Comparison of ENCODE assay signal across 10 cellular contexts in the genomic region with DNA sequence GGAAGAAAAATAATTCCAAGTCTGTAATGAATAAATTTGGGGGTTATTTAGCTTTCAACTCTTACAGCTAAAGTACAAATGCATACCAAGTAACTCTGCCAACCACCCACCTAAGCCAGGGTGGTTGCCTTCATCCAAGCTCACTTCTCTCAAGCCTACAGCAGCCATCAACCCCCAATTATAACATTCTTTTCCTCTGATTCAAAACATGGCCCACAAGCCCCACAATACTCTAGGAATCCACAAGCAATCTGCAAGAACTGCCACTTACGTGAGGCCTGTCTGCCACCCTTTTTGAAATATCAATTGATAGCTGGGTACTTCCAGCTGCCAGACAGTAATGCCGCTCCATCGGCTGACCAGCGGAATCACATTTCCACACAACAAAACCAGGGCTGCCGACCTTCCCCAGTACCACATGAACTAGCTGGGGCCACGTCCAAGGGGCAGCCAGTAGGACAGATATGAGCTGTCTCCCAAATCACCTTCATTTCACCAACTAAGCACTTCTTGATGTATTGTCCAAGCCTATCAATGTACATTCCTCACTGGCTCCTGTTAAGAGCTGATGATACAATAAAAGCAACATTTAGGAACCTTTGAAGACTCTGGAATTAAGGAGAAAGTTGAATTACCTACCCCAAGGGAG. TPM values are rescaled to one million over a fixed set of nuclear protein-coding genes. Genes with fewer than 3 reads are reported as not detected.
DNase-seq lines count a peak whose midpoint lies in the region; ATAC-seq and TF ChIP-seq lines count a peak whose summit lies in the region.
"Had no signal": no experiment of that assay in that cellular context is flagged by ENCODE, and none has a peak within 500 bp of the region (broad histone marks: within the 10 kb centered on the region; RNA-seq: fewer than 3 reads in every experiment).

No MANE protein-coding gene starts in this region.

- H3K36me3 Mint-ChIP-seq in stimulated activated naive CD8-positive, alpha-beta T cell treated with anti-CD3 and anti-CD28 coated beads, Interleukin-15, Interleukin-2, amounts not matched to agents 100 ng/mL and 50 ng/mL, for 24 hours (ENCODE audit: low read depth): peaks cover 32% of the 10 kb centered on the region

- H4K20me1 ChIP-seq in hepatocyte (ENCODE audit: insufficient read depth, poor library complexity, severe bottlenecking): peaks cover 39% of the 10 kb centered on the region

- no peaks in the 10 kb centered on the region for H3K9me3 ChIP-seq in hepatocyte (ENCODE audit: low read depth)

- peaks cover 50% of the 10 kb centered on the region for H3K4me1 ChIP-seq in hepatocyte (ENCODE audit: insufficient read depth)

- ATAC-seq in stimulated activated naive CD8-positive, alpha-beta T cell treated with anti-CD3 and anti-CD28 coated beads, Interleukin-15, Interleukin-2, amounts not matched to agents 100 U/mL and 50 U/mL, for 24 hours: no peak
- no peak for ATAC-seq in GM19328 (IDR thresholded peaks at IDR 0.05; ENCODE audit: unreplicated experiment)
- no peak for ATAC-seq in left lobe of liver

- H3K9me2 ChIP-seq in hepatocyte (replicated peaks; ENCODE audit: insufficient read depth): no peaks in the 10 kb centered on the region

- H3K9me3 Mint-ChIP-seq in stimulated activated naive CD8-positive, alpha-beta T cell treated with anti-CD3 and anti-CD28 coated beads, Interleukin-15, Interleukin-2, amounts not matched to agents 100 ng/mL and 50 ng/mL, for 24 hours: no peaks in the 10 kb centered on the region

- H3K4me3 ChIP-seq in WI38 (ENCODE audit: low read depth, low read length): peak overlapping the region; percentile 83; the same call in 1 of the 2 replicates
- H3K4me3 ChIP-seq in hepatocyte: no peak overlapping the region

- DNase-seq in stimulated activated naive CD8-positive, alpha-beta T cell treated with anti-CD3 and anti-CD28 coated beads, Interleukin-15, Interleukin-2, amounts not matched to agents 100 U/mL and 50 U/mL, for 24 hours: no peak
- DNase-seq in hepatocyte (ENCODE audit: low spot score): no peak
- DNase-seq in GF-D8 (lab: John Stamatoyannopoulos, UW): no peak
- DNase-seq in left lobe of liver (ENCODE audit: low spot score): no peak
- DNase-seq in NCI-H748 treated with DMSO at 0.1 percent for 48 hours (lab: John Stamatoyannopoulos, UW): no peak
- DNase-seq: DMS53, NCI-H446 had no signal

- H3K27ac ChIP-seq in hepatocyte: no peak overlapping the region

- no peaks in the 10 kb centered on the region for H3K27me3 Mint-ChIP-seq in stimulated activated naive CD8-positive, alpha-beta T cell treated with anti-CD3 and anti-CD28 coated beads, Interleukin-15, Interleukin-2, amounts not matched to agents 100 ng/mL and 50 ng/mL, for 24 hours

- 72% methylated on average over 6 of the region's 6 CpGs for WGBS in hepatocyte (ENCODE audit: low lambda C conversion rate, missing lambda C conversion rate)

- no peak overlapping the region for H3K27ac Mint-ChIP-seq in stimulated activated naive CD8-positive, alpha-beta T cell treated with anti-CD3 and anti-CD28 coated beads, Interleukin-15, Interleukin-2, amounts not matched to agents 100 ng/mL and 50 ng/mL, for 24 hours

- peaks cover 77% of the 10 kb centered on the region for H3K79me2 ChIP-seq in hepatocyte

- H3K4me2 ChIP-seq in hepatocyte: peak overlapping the region; percentile 92

- peaks cover 62% of the 10 kb centered on the region for H3K4me1 Mint-ChIP-seq in stimulated activated naive CD8-positive, alpha-beta T cell treated with anti-CD3 and anti-CD28 coated beads, Interleukin-15, Interleukin-2, amounts not matched to agents 100 ng/mL and 50 ng/mL, for 24 hours (ENCODE audit: low read depth)

- no peak overlapping the region for H2AFZ ChIP-seq in hepatocyte

- no peak for TF ChIP-seq CTCF in WI38 (IDR thresholded peaks at IDR 0.05; ENCODE audit: low read depth, low read length)
- no peak for TF ChIP-seq CTCF in hepatocyte (IDR thresholded peaks at IDR 0.05; ENCODE audit: poor library complexity)

- H3K27me3 ChIP-seq in hepatocyte: no peaks in the 10 kb centered on the region

- H3K4me3 Mint-ChIP-seq in stimulated activated naive CD8-positive, alpha-beta T cell treated with anti-CD3 and anti-CD28 coated beads, Interleukin-15, Interleukin-2, amounts not matched to agents 100 ng/mL and 50 ng/mL, for 24 hours: peak overlapping the region; percentile 56

- no peaks in the 10 kb centered on the region for H3K36me3 ChIP-seq in hepatocyte (replicated peaks; ENCODE audit: insufficient read depth, low read depth)

RNA-seq across cellular contexts. Expression of a gene that starts 3.2 kb away (rescaled TPM):
- 54.2 and 65.9 TPM in 2 replicates for total RNA-seq in hepatocyte
- polyA plus RNA-seq in hepatocyte: 29.6 and 33.3 TPM in 2 replicates
- total RNA-seq in left lobe of liver: 22.1 TPM
